ENCODE assay signal across 28 cellular contexts in genomic region chr10:34959321-34959720, GRCh38.
DNase-seq lines count a peak whose midpoint lies in the region; ATAC-seq and TF ChIP-seq lines count a peak whose summit lies in the region.
"Had no signal": no experiment of that assay in that cellular context is flagged by ENCODE, and none has a peak within 500 bp of the region (broad histone marks: within the 10 kb centered on the region; RNA-seq: fewer than 3 reads in every experiment).

No MANE protein-coding gene starts in this region.

- no peak overlapping the region for H2AFZ ChIP-seq in PC-3 (ENCODE audit: low read length)

- H3K27me3 ChIP-seq in PC-3 (ENCODE audit: low read length) = no peaks in the 10 kb centered on the region
- H3K27me3 ChIP-seq: suprapubic skin, upper lobe of right lung had no signal

- CTCF ChIA-PET in PC-3 (lab: Charles Lee) (interaction anchor here (0.5 to 1.5 kb wide), 9 partner anchors 22 to 1616 kb away, joined by 3 to 16 read pairs (median 4); no protein-coding TSS in a partner anchor), WTC11 (lab: Charles Lee) (interaction anchor here (0.6 to 1.3 kb wide), 6 partner anchors 15 to 1763 kb away, joined by 3 to 6 read pairs (median 4); no protein-coding TSS in a partner anchor)

- no peak overlapping the region for H3K9ac ChIP-seq in PC-3 (ENCODE audit: low read length)

- no peak overlapping the region for H3K4me3 ChIP-seq in PC-3 (ENCODE audit: low read length)
- H3K4me3 ChIP-seq: GM23338, suprapubic skin, upper lobe of right lung had no signal

- no peaks in the 10 kb centered on the region for H3K79me2 ChIP-seq in PC-3 (ENCODE audit: low read length)

- H3K36me3 Mint-ChIP-seq in endothelial cell (ENCODE audit: low read depth, unreplicated experiment) (no peaks in the 10 kb centered on the region), WTC11 (no peaks in the 10 kb centered on the region)
- H3K36me3 Mint-ChIP-seq: brain; CD4-positive, CD25-positive, alpha-beta regulatory T cell had no signal

- no peak overlapping the region for H3K4me2 ChIP-seq in PC-3 (ENCODE audit: low read length)
- H3K4me2 ChIP-seq: GM23338 had no signal

- H3K4me1 Mint-ChIP-seq in endothelial cell (ENCODE audit: unreplicated experiment) = no peaks in the 10 kb centered on the region
- H3K4me1 Mint-ChIP-seq in WTC11 = peaks cover under 1% of the 10 kb centered on the region
- H3K4me1 Mint-ChIP-seq: activated CD4-positive, alpha-beta T cell treated with anti-CD3 and anti-CD28 coated beads, Interleukin-2, amount 10 ng/mL, durations not matched to agents 7 days and 5 days; brain; CD4-positive, CD25-positive, alpha-beta regulatory T cell had no signal

- H3K27me3 Mint-ChIP-seq in endothelial cell (ENCODE audit: unreplicated experiment) = no peaks in the 10 kb centered on the region
- no peaks in the 10 kb centered on the region for H3K27me3 Mint-ChIP-seq in WTC11 (ENCODE audit: low read depth)
- H3K27me3 Mint-ChIP-seq: activated CD4-positive, alpha-beta T cell treated with anti-CD3 and anti-CD28 coated beads, Interleukin-2, amount 10 ng/mL, durations not matched to agents 7 days and 5 days; CD4-positive, CD25-positive, alpha-beta regulatory T cell had no signal

- H3K27ac Mint-ChIP-seq in endothelial cell (ENCODE audit: unreplicated experiment) (no peak overlapping the region), WTC11 (no peak overlapping the region)
- H3K27ac Mint-ChIP-seq: activated CD4-positive, alpha-beta T cell treated with anti-CD3 and anti-CD28 coated beads, Interleukin-2, amount 10 ng/mL, durations not matched to agents 7 days and 5 days; CD4-positive, CD25-positive, alpha-beta regulatory T cell; GM23338 had no signal

- ATAC-seq in PC-3 (no peak), WTC11 (no peak)
- ATAC-seq: activated T-cell treated with anti-CD3 and anti-CD28 coated beads, Interleukin-2, amount 50 U/mL, for 4 hours; GM23338; sciatic nerve; upper lobe of right lung had no signal

- BruUV-seq in PC-3 (replicated peaks; lab: Mats Ljungman, UMichigan) = no TSS peak

- intact Hi-C loops in PC-3 (cut with micrococcal nuclease) = no loop called here

- H3F3A ChIP-seq in PC-3 (ENCODE audit: low read length, unreplicated experiment) = no peaks in the 10 kb centered on the region

- DNase-seq in DMS 273 (lab: John Stamatoyannopoulos, UW; ENCODE audit: unreplicated experiment) = peak; percentile 4
- DNase-seq in DMS 273 treated with DMSO at 0.1 percent for 48 hours (lab: John Stamatoyannopoulos, UW) = no peak
- DNase-seq in PC-3 = no peak
- peak; percentile 16 for DNase-seq in endothelial cell (ENCODE audit: low spot score)
- DNase-seq in retina = peak; percentile 44
- no peak for DNase-seq in activated effector memory CD4-positive, alpha-beta T cell treated with anti-CD3 and anti-CD28 coated beads, Interleukin-2, amount 50 U/mL, for 16 hours
- DNase-seq in WTC11 (ENCODE audit: low spot score) = no peak
- no peak for DNase-seq in NCI-H2227 treated with DMSO at 0.1 percent for 48 hours (lab: John Stamatoyannopoulos, UW)
- DNase-seq: activated CD4-positive, alpha-beta T cell treated with anti-CD3 and anti-CD28 coated beads, Interleukin-2, amount 10 ng/mL, durations not matched to agents 7 days and 5 days; activated naive CD4-positive, alpha-beta T cell; activated T-cell treated with anti-CD3 and anti-CD28 coated beads, Interleukin-2, amount 50 U/mL, for 4 hours; CD4-positive, CD25-positive, alpha-beta regulatory T cell; head of caudate nucleus; IMR-90; mammary epithelial cell; NCI-H1092 treated with DMSO at 0.1 percent for 48 hours; NCI-H2081; NCI-H446; stimulated activated CD4-positive, alpha-beta T cell treated with anti-CD3 and anti-CD28 coated beads, Interleukin-12 subunit alpha, Interleukin-12 subunit beta, amount 100 ng/mL, for 4 hours; stimulated activated CD4-positive, alpha-beta T cell treated with anti-CD3 and anti-CD28 coated beads, Interleukin-4, amount 100 ng/mL, for 1 hour; upper lobe of right lung had no signal

- no peaks in the 10 kb centered on the region for H3K36me3 ChIP-seq in PC-3 (ENCODE audit: low read depth, low read length)
- H3K36me3 ChIP-seq: suprapubic skin, upper lobe of right lung had no signal

- H3K4me3 Mint-ChIP-seq in endothelial cell (ENCODE audit: unreplicated experiment) (no peak overlapping the region), WTC11 (no peak overlapping the region)
- H3K4me3 Mint-ChIP-seq: activated CD4-positive, alpha-beta T cell treated with anti-CD3 and anti-CD28 coated beads, Interleukin-2, amount 10 ng/mL, durations not matched to agents 7 days and 5 days; activated T-cell treated with anti-CD3 and anti-CD28 coated beads, Interleukin-2, amount 50 U/mL, for 4 hours; brain; CD4-positive, CD25-positive, alpha-beta regulatory T cell; GM23338 had no signal

- H3K9me3 ChIP-seq in PC-3 (ENCODE audit: low read length) = no peaks in the 10 kb centered on the region
- H3K9me3 ChIP-seq: suprapubic skin, upper lobe of right lung had no signal

- POLR2A ChIA-PET in PC-3 (lab: Charles Lee; ENCODE audit: unreplicated experiment) = no interaction called here
- POLR2A ChIA-PET in WTC11 (lab: Charles Lee) = no interaction called here

- H3K4me1 ChIP-seq in PC-3 (ENCODE audit: insufficient read depth, low read length) = peaks cover 10% of the 10 kb centered on the region
- H3K4me1 ChIP-seq: upper lobe of right lung had no signal

- H3K9me2 ChIP-seq in PC-3 (replicated peaks; ENCODE audit: low read length) = no peaks in the 10 kb centered on the region

- H3K27ac ChIP-seq in PC-3 (ENCODE audit: low read length) = no peak overlapping the region
- H3K27ac ChIP-seq: 22Rv1, epithelial cell of prostate, suprapubic skin, upper lobe of right lung, VCaP had no signal

- TF ChIP-seq CTCF in PC-3 (conservative IDR thresholded peaks at IDR 0.05; ENCODE audit: low read depth, low read length) (0 out of 2 replicates have a peak, but pooled peaks have one; percentile 20), endothelial cell (IDR thresholded peaks at IDR 0.05; ENCODE audit: unreplicated experiment) (no peak), WTC11 (IDR thresholded peaks at IDR 0.05) (no peak)

- H4K20me1 ChIP-seq in PC-3 (ENCODE audit: low read length) = no peaks in the 10 kb centered on the region

- no peaks in the 10 kb centered on the region for H3K9me3 Mint-ChIP-seq in endothelial cell (ENCODE audit: unreplicated experiment)
- H3K9me3 Mint-ChIP-seq in WTC11 = no peaks in the 10 kb centered on the region
- H3K9me3 Mint-ChIP-seq: activated CD4-positive, alpha-beta T cell treated with anti-CD3 and anti-CD28 coated beads, Interleukin-2, amount 10 ng/mL, durations not matched to agents 7 days and 5 days; activated T-cell treated with anti-CD3 and anti-CD28 coated beads, Interleukin-2, amount 50 U/mL, for 4 hours; GM23338 had no signal

TF ChIP-seq in WTC11, 78 proteins besides CTCF, POLR2A, EP300 and RAD21 (continues in another document):
- no peak for TF ChIP-seq JAZF1 (CRISPR knock-in tag; IDR thresholded peaks at IDR 0.05)
- no peak for TF ChIP-seq ZSCAN18 (CRISPR knock-in tag; IDR thresholded peaks at IDR 0.05)
- TF ChIP-seq, protein P1, sequence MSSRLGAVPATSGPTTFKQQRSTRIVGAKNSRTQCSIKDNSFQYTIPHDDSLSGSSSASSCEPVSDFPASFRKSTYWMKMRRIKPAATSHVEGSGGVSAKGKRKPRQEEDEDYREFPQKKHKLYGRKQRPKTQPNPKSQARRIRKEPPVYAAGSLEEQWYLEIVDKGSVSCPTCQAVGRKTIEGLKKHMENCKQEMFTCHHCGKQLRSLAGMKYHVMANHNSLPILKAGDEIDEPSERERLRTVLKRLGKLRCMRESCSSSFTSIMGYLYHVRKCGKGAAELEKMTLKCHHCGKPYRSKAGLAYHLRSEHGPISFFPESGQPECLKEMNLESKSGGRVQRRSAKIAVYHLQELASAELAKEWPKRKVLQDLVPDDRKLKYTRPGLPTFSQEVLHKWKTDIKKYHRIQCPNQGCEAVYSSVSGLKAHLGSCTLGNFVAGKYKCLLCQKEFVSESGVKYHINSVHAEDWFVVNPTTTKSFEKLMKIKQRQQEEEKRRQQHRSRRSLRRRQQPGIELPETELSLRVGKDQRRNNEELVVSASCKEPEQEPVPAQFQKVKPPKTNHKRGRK (CRISPR knock-in tag; IDR thresholded peaks at IDR 0.05; ENCODE audit: borderline replicate concordance) = no peak

Comparison
In these comparisons a context has a peak if more than half of its experiments do, and no peak if none do; other contexts are left out.
1. DNase-seq: peak in DMS 273 (single experiment), endothelial cell (single experiment) and retina (single experiment); none in DMS 273 treated with DMSO at 0.1 percent for 48 hours (single experiment), PC-3 (single experiment), activated effector memory CD4-positive, alpha-beta T cell treated with anti-CD3 and anti-CD28 coated beads, Interleukin-2, amount 50 U/mL, for 16 hours (single experiment), WTC11 (single experiment) and NCI-H2227 treated with DMSO at 0.1 percent for 48 hours (single experiment).